In genomic region chr5:171386861-171387254, GRCh38 we compare ENCODE assay signal across 8 cellular contexts. TPM values are rescaled to one million over a fixed set of nuclear protein-coding genes. Genes with fewer than 3 reads are reported as not detected.
DNase-seq lines count a peak whose midpoint lies in the region; ATAC-seq and TF ChIP-seq lines count a peak whose summit lies in the region.

No MANE protein-coding gene starts in this region.

- H2BK12ac ChIP-seq in H9 (ENCODE audit: insufficient read length, low read depth, low read length), result no peak overlapping the region

- TF ChIP-seq EP300 in suprapubic skin (IDR thresholded peaks at IDR 0.05), result no peak

- peaks cover 42% of the 10 kb centered on the region for H3K79me2 ChIP-seq in H9 (ENCODE audit: insufficient read depth, low read length)

- H3K4me1 ChIP-seq in H9 (ENCODE audit: insufficient read depth, low read length) (no peaks in the 10 kb centered on the region), iPS-20b (ENCODE audit: insufficient read depth, low read length) (peaks cover 7% of the 10 kb centered on the region; the same call in 1 of the 2 replicates), suprapubic skin (peaks cover 34% of the 10 kb centered on the region)

- no CpG with 5 or more reads among the region's 16 CpGs for WGBS in H9 (ENCODE audit: extremely low coverage, insufficient read length, low lambda C conversion rate)
- WGBS in suprapubic skin, result 10% methylated on average over 16 of the region's 16 CpGs

- H3K18ac ChIP-seq in H9 (ENCODE audit: insufficient read length, low read depth, low read length), result peak overlapping the region; percentile 97

- no peaks in the 10 kb centered on the region for H3K79me1 ChIP-seq in H9 (ENCODE audit: insufficient read depth, low read depth, low read length, poor library complexity, severe bottlenecking)

- H3K14ac ChIP-seq in H9 (ENCODE audit: insufficient read depth, low read length), result peak overlapping the region; percentile 99; the same call in 1 of the 2 replicates

- peak overlapping the region; percentile 21 for H2AK5ac ChIP-seq in H9 (ENCODE audit: insufficient read length, low read length)

- peak overlapping the region; percentile 95 for H4K5ac ChIP-seq in H9 (ENCODE audit: insufficient read length, low read depth, low read length)

- peak overlapping the region; percentile 67; the same call in 1 of the 2 replicates for H3K4ac ChIP-seq in H9 (ENCODE audit: low read depth, low read length)

- peak overlapping the region; percentile 98 for H3K4me3 ChIP-seq in iPS-20b (ENCODE audit: low read length)
- peak overlapping the region; percentile 96 for H3K4me3 ChIP-seq in suprapubic skin

- H2BK20ac ChIP-seq in H9 (ENCODE audit: low read depth, low read length, poor library complexity, severe bottlenecking), result no peak overlapping the region

- no peak overlapping the region for H4K8ac ChIP-seq in H9 (replicated peaks; ENCODE audit: insufficient read length, low read depth, low read length)

- H3K27ac Mint-ChIP-seq in H9, result peak overlapping the region; percentile 99 to 100 (median 100)
- peak overlapping the region; percentile 97 for H3K27ac Mint-ChIP-seq in activated T-helper 2 cell treated with anti-CD3 and anti-CD28 coated beads, Interferon-gamma antibody, Interleukin-2, Interleukin-4, amounts not matched to agents 10 μg/mL and 5 μg/mL and 100 μg/mL, durations not matched to agents 14 hours and 24 hours and 36 hours

- no peak overlapping the region for H2BK15ac ChIP-seq in H9 (ENCODE audit: low read depth, low read length)

- DNase-seq in AG20443 (ENCODE audit: low spot score) (peak; percentile 18), H9 (no peak), suprapubic skin (ENCODE audit: low spot score in 2 of 2) (no peak), NCI-H1436 treated with DMSO at 0.1 percent for 48 hours (lab: John Stamatoyannopoulos, UW) (no peak)
- no peak for DNase-seq in activated T-helper 2 cell treated with anti-CD3 and anti-CD28 coated beads, Interferon-gamma antibody, Interleukin-2, Interleukin-4, amounts not matched to agents 10 μg/mL and 5 μg/mL and 100 μg/mL, durations not matched to agents 14 hours and 24 hours and 36 hours (ENCODE audit: low spot score)
- DNase-seq in activated CD4-positive, CD25-positive, alpha-beta regulatory T cell treated with anti-CD3 and anti-CD28 coated beads, Interleukin-2, amount 50 U/mL, for 72 hours, result no peak

- H3T11ph ChIP-seq in H9 (ENCODE audit: low read length), result peak overlapping the region; percentile 96

- H4K91ac ChIP-seq in H9 (ENCODE audit: insufficient read length, low read depth, low read length), result peak overlapping the region; percentile 80

- H3K27me3 ChIP-seq in H9 (ENCODE audit: insufficient read depth, low read length) (no peaks in the 10 kb centered on the region), iPS-20b (ENCODE audit: insufficient read depth, low read length) (no peaks in the 10 kb centered on the region), suprapubic skin (no peaks in the 10 kb centered on the region)

- TF ChIP-seq CTCF in H9 (conservative IDR thresholded peaks at IDR 0.05) (no peak), suprapubic skin (IDR thresholded peaks at IDR 0.05) (no peak)

- peak overlapping the region; percentile 94 for H3K56ac ChIP-seq in H9 (ENCODE audit: insufficient read length, low read depth, low read length)

- no peak for ATAC-seq in HG03095 (IDR thresholded peaks at IDR 0.05; ENCODE audit: unreplicated experiment)

- H3K27ac ChIP-seq in H9 (ENCODE audit: insufficient read length, low read depth, low read length), result peak overlapping the region; percentile 94
- H3K27ac ChIP-seq in iPS-20b (ENCODE audit: low read length), result peak overlapping the region; percentile 96
- peak overlapping the region; percentile 96 for H3K27ac ChIP-seq in suprapubic skin

- TF ChIP-seq POLR2A in suprapubic skin (IDR thresholded peaks at IDR 0.05), result no peak

- H4K20me1 ChIP-seq in H9 (ENCODE audit: control insufficient read depth, insufficient read depth, insufficient read length), result no peaks in the 10 kb centered on the region

- intact Hi-C loops in activated T-helper 2 cell treated with anti-CD3 and anti-CD28 coated beads, Interferon-gamma antibody, Interleukin-2, Interleukin-4, amounts not matched to agents 10 μg/mL and 5 μg/mL and 100 μg/mL, durations not matched to agents 14 hours and 24 hours and 36 hours (cut with micrococcal nuclease), result loop anchor here (2.0 to 10.0 kb wide), 7 partner anchors 620 to 1755 kb away; partner anchors contain the start of genes BNIP1, CREBRF, FBXW11 and UBTD2

- H3K9me3 Mint-ChIP-seq in H9, result peaks cover 4 to 11% of the 10 kb centered on the region in 2 experiments
- H3K9me3 Mint-ChIP-seq in activated T-helper 2 cell treated with anti-CD3 and anti-CD28 coated beads, Interferon-gamma antibody, Interleukin-2, Interleukin-4, amounts not matched to agents 10 μg/mL and 5 μg/mL and 100 μg/mL, durations not matched to agents 14 hours and 24 hours and 36 hours, result no peaks in the 10 kb centered on the region

- H3K9ac ChIP-seq in H9 (ENCODE audit: extremely low read depth, insufficient read length, low read length), result peak overlapping the region; percentile 100
- peak overlapping the region; percentile 99 for H3K9ac ChIP-seq in iPS-20b (ENCODE audit: low read depth, low read length)

- H3K4me1 Mint-ChIP-seq in H9, result peaks cover 23 to 32% of the 10 kb centered on the region in 2 experiments
- H3K4me1 Mint-ChIP-seq in activated T-helper 2 cell treated with anti-CD3 and anti-CD28 coated beads, Interferon-gamma antibody, Interleukin-2, Interleukin-4, amounts not matched to agents 10 μg/mL and 5 μg/mL and 100 μg/mL, durations not matched to agents 14 hours and 24 hours and 36 hours (ENCODE audit: low read depth), result peaks cover 31% of the 10 kb centered on the region

- peaks cover 35% of the 10 kb centered on the region for H3K36me3 ChIP-seq in iPS-20b (ENCODE audit: insufficient read depth, low read depth, low read length)
- H3K36me3 ChIP-seq in suprapubic skin, result peaks cover 1% of the 10 kb centered on the region

- peaks cover 7% of the 10 kb centered on the region for H3K27me3 Mint-ChIP-seq in H9 (ENCODE audit: low read depth)
- H3K27me3 Mint-ChIP-seq in activated T-helper 2 cell treated with anti-CD3 and anti-CD28 coated beads, Interferon-gamma antibody, Interleukin-2, Interleukin-4, amounts not matched to agents 10 μg/mL and 5 μg/mL and 100 μg/mL, durations not matched to agents 14 hours and 24 hours and 36 hours (ENCODE audit: low read depth), result peaks cover 3% of the 10 kb centered on the region

- H3K23ac ChIP-seq in H9 (ENCODE audit: insufficient read length, low read depth, low read length), result peak overlapping the region; percentile 36

- H3K23me2 ChIP-seq in H9 (ENCODE audit: insufficient read length, low read depth, low read length, poor library complexity, severe bottlenecking), result no peaks in the 10 kb centered on the region

- peak overlapping the region; percentile 95 for H2BK120ac ChIP-seq in H9 (ENCODE audit: low read depth, low read length, poor library complexity, severe bottlenecking)

- peaks cover 38 to 43% (median 42%) of the 10 kb centered on the region in 3 experiments for H3K36me3 Mint-ChIP-seq in H9 (ENCODE audit: insufficient read depth in 1 of 3, low read depth in 3 of 3)
- peaks cover 43% of the 10 kb centered on the region for H3K36me3 Mint-ChIP-seq in activated T-helper 2 cell treated with anti-CD3 and anti-CD28 coated beads, Interferon-gamma antibody, Interleukin-2, Interleukin-4, amounts not matched to agents 10 μg/mL and 5 μg/mL and 100 μg/mL, durations not matched to agents 14 hours and 24 hours and 36 hours (ENCODE audit: low read depth)

- H2BK5ac ChIP-seq in H9 (ENCODE audit: insufficient read length, low read length), result peak overlapping the region; percentile 80

- H3K9me3 ChIP-seq in H9 (ENCODE audit: control insufficient read depth, low read depth, low read length) (no peaks in the 10 kb centered on the region), iPS-20b (ENCODE audit: insufficient read depth, low read depth, low read length) (no peaks in the 10 kb centered on the region), suprapubic skin (no peaks in the 10 kb centered on the region)

- no peak overlapping the region for H2AFZ ChIP-seq in H9 (ENCODE audit: low read length)

- H3K4me3 Mint-ChIP-seq in H9, result peak overlapping the region; percentile 98 to 99
- peak overlapping the region; percentile 94 for H3K4me3 Mint-ChIP-seq in activated T-helper 2 cell treated with anti-CD3 and anti-CD28 coated beads, Interferon-gamma antibody, Interleukin-2, Interleukin-4, amounts not matched to agents 10 μg/mL and 5 μg/mL and 100 μg/mL, durations not matched to agents 14 hours and 24 hours and 36 hours (ENCODE audit: low read depth)

- peak overlapping the region; percentile 97 for H3K4me2 ChIP-seq in H9 (ENCODE audit: insufficient read depth, insufficient read length, low read length)

RNA-seq across cellular contexts. Expression of gene NPM1, which starts 0.8 kb away (rescaled TPM):
- total RNA-seq in H9 (2021) (3,020 and 3,122 TPM in 2 replicates), suprapubic skin (100 to 1,000 TPM; 439 to 524 (median 469) TPM)
- 2,774 and 3,051 TPM in 2 replicates for total RNA-seq in activated T-helper 2 cell treated with anti-CD3 and anti-CD28 coated beads, Interferon-gamma antibody, Interleukin-2, Interleukin-4, amounts not matched to agents 10 μg/mL and 5 μg/mL and 100 μg/mL, durations not matched to agents 14 hours and 24 hours and 36 hours

RNA-seq across cellular contexts. Expression of gene FGF18, which starts 32.6 kb away (rescaled TPM):
- total RNA-seq in H9 (2021), result 0.94 and 1.3 TPM in 2 replicates
- total RNA-seq in activated T-helper 2 cell treated with anti-CD3 and anti-CD28 coated beads, Interferon-gamma antibody, Interleukin-2, Interleukin-4, amounts not matched to agents 10 μg/mL and 5 μg/mL and 100 μg/mL, durations not matched to agents 14 hours and 24 hours and 36 hours, result 0.16 TPM in 1 of 2 replicates, not detected in the other
- 1 to 10 TPM in 1 of 4 donors, under 1 TPM in 3; 0.32 to 3.2 (median 0.50) TPM for total RNA-seq in suprapubic skin
